9 cellular contexts compared by ENCODE assay signal in genomic region chr7:149670288-149670687, GRCh38.
DNase-seq lines count a peak whose midpoint lies in the region; TF ChIP-seq lines count a peak whose summit lies in the region.
"Had no signal": no experiment of that assay in that cellular context is flagged by ENCODE, and none has a peak within 500 bp of the region (broad histone marks: within the 10 kb centered on the region; RNA-seq: fewer than 3 reads in every experiment).

No MANE protein-coding gene starts in this region.

- no peaks in the 10 kb centered on the region for H3K9me3 ChIP-seq in HEK293 (ENCODE audit: control insufficient read depth, insufficient read depth, low read depth, low read length)

- TF ChIP-seq CTCF in HEK293 (tag by site-specific recombination; IDR thresholded peaks at IDR 0.05): no peak
- no peak for TF ChIP-seq CTCF in fibroblast of villous mesenchyme (IDR thresholded peaks at IDR 0.05; ENCODE audit: insufficient read depth, low read depth, low read length)
- no peak for TF ChIP-seq CTCF in retinal pigment epithelial cell (conservative IDR thresholded peaks at IDR 0.05; ENCODE audit: low read depth, low read length)

- CTCF ChIA-PET in HEK293 (lab: Yijun Ruan, JAX): interaction anchor here (0.5 to 4.2 kb wide), 13 partner anchors 9 to 1500 kb away, joined by 3 to 34 read pairs (median 4); no protein-coding TSS in a partner anchor

- DNase-seq in OCI-M1 (lab: John Stamatoyannopoulos, UW) (peak; percentile 41), fibroblast of villous mesenchyme (ENCODE audit: low read depth) (peak; percentile 31), retinal pigment epithelial cell (ENCODE audit: low read depth) (peak; percentile 13), KG1 (lab: John Stamatoyannopoulos, UW) (no peak), iPS-NIHi7 (ENCODE audit: extremely low spot score) (no peak)
- no peak for DNase-seq in activated CD4-positive, alpha-beta T cell treated with anti-CD3 and anti-CD28 coated beads for 48 hours
- DNase-seq in activated T-cell treated with anti-CD3 and anti-CD28 coated beads, Interleukin-2, amount 50 U/mL, for 48 hours: no peak
- DNase-seq: stimulated activated CD4-positive, alpha-beta T cell treated with anti-CD3 and anti-CD28 coated beads, Interleukin-4, amount 100 ng/mL, for 24 hours had no signal

- no peaks in the 10 kb centered on the region for H3K36me3 ChIP-seq in HEK293 (ENCODE audit: control insufficient read depth in 2 of 2, insufficient read depth in 1 of 2, low read length in 2 of 2)

- POLR2A ChIA-PET in HEK293 (lab: Yijun Ruan, JAX): interaction anchor here (0.7 kb wide), 1 partner anchor 20 kb away, joined by 3 read pairs; no protein-coding TSS in a partner anchor

- H3K4me1 ChIP-seq in HEK293 (ENCODE audit: control insufficient read depth, insufficient read depth, low read length): no peaks in the 10 kb centered on the region

- H3K27ac ChIP-seq in HEK293 (ENCODE audit: extremely low read depth, low read depth, low read length): no peak overlapping the region

- H3K4me3 ChIP-seq in HEK293 (ENCODE audit: low read depth, low read length) (no peak overlapping the region), fibroblast of villous mesenchyme (ENCODE audit: low read depth, low read length) (no peak overlapping the region), retinal pigment epithelial cell (ENCODE audit: low read length) (no peak overlapping the region)

TF ChIP-seq in HEK293, 187 proteins besides CTCF, POLR2A, EP300 and RAD21:
- TF ChIP-seq ZBTB17 (tag by site-specific recombination; IDR thresholded peaks at IDR 0.05) (peak; percentile 55), ZNF768 (tag by site-specific recombination; IDR thresholded peaks at IDR 0.05) (no peak), ZNF660 (tag by site-specific recombination; IDR thresholded peaks at IDR 0.05) (0 out of 2 replicates have a peak, but pooled peaks have one; percentile 44), ZNF449 (tag by site-specific recombination; IDR thresholded peaks at IDR 0.05) (peak; percentile 92), YY2 (tag by site-specific recombination; IDR thresholded peaks at IDR 0.05) (no peak), ZBTB8A (tag by site-specific recombination; IDR thresholded peaks at IDR 0.05) (peak; percentile 72; the same call in 1 of the 2 replicates), ZNF560 (tag by site-specific recombination; IDR thresholded peaks at IDR 0.05; ENCODE audit: borderline replicate concordance) (no peak), GLIS1 (tag by site-specific recombination; IDR thresholded peaks at IDR 0.05) (0 out of 2 replicates have a peak, but pooled peaks have one; percentile 7), IKZF3 (tag by site-specific recombination; IDR thresholded peaks at IDR 0.05) (peak; percentile 59), GLIS2 (tag by site-specific recombination; IDR thresholded peaks at IDR 0.05) (no peak), ZNF132 (tag by site-specific recombination; IDR thresholded peaks at IDR 0.05; ENCODE audit: borderline replicate concordance) (no peak), PRDM1 (tag by site-specific recombination; IDR thresholded peaks at IDR 0.05) (peak; percentile 96)
TF ChIP-seq in HEK293: peak in this region for 7.

Comparison
In these comparisons a context has a peak if more than half of its experiments do, and no peak if none do; other contexts are left out.
1. DNase-seq: peak in OCI-M1 (single experiment), fibroblast of villous mesenchyme (single experiment) and retinal pigment epithelial cell (single experiment); none in KG1 (single experiment), activated CD4-positive, alpha-beta T cell treated with anti-CD3 and anti-CD28 coated beads for 48 hours (single experiment), activated T-cell treated with anti-CD3 and anti-CD28 coated beads, Interleukin-2, amount 50 U/mL, for 48 hours (0 of 2) and iPS-NIHi7 (single experiment).